In genomic region chr15:34488973-34489959, GRCh38 we compare ENCODE assay signal across 1 cellular context.
TF ChIP-seq lines count a peak whose summit lies in the region.
"Not testable (repeated sequence)": the region's sequence is repeated elsewhere in the genome, so short reads cannot be mapped to it uniquely, and the experiment has no call there.

No MANE protein-coding gene starts in this region.

TF ChIP-seq in K562, 482 proteins besides CTCF, POLR2A, EP300 and RAD21 (continued from another document):
- TF ChIP-seq CREB3L1 (IDR thresholded peaks at IDR 0.05; ENCODE audit: borderline replicate concordance, low read depth) = peak; percentile 48; the same call in 1 of the 2 replicates
- TF ChIP-seq NFRKB (IDR thresholded peaks at IDR 0.05; ENCODE audit: low read depth) = peak; percentile 94
- TF ChIP-seq POLR2H (tag; IDR thresholded peaks at IDR 0.05; ENCODE audit: low read depth) = peak; percentile 71
- 0 out of 2 replicates have a peak, but pooled peaks have one; percentile 37 for TF ChIP-seq GTF2F1 (IDR thresholded peaks at IDR 0.05; ENCODE audit: low read depth, low read length)
- peak; percentile 67 for TF ChIP-seq TAF1 (IDR thresholded peaks at IDR 0.05; ENCODE audit: control insufficient read depth, extremely low read depth, insufficient read depth, low read length, severe bottlenecking)
- peak; percentile 70 for TF ChIP-seq POLR2B (IDR thresholded peaks at IDR 0.05; ENCODE audit: low read depth, partially characterized antibody)
- TF ChIP-seq ATF7 (IDR thresholded peaks at IDR 0.05) = 0 out of 2 replicates have a peak, but pooled peaks have one; percentile 21
- peak; percentile 32; the same call in 1 of the 2 replicates for TF ChIP-seq KDM2B (CRISPR knock-in tag; IDR thresholded peaks at IDR 0.05)
- 0 out of 4 replicates have a peak, but pooled peaks of 1 of the 2 experiments have one; percentile 27 for TF ChIP-seq TEAD1 (CRISPR knock-in tag; IDR thresholded peaks at IDR 0.05)
- TF ChIP-seq ILF3 (IDR thresholded peaks at IDR 0.05; ENCODE audit: borderline replicate concordance) = peak; percentile 86; the same call in 1 of the 2 replicates
- peak; percentile 48; the same call in 1 of the 2 replicates for TF ChIP-seq CTBP1 (IDR thresholded peaks at IDR 0.05; ENCODE audit: borderline replicate concordance)
- TF ChIP-seq TAF7 (tag; IDR thresholded peaks at IDR 0.05) = peak; percentile 58
- TF ChIP-seq YY1 (IDR thresholded peaks at IDR 0.05; ENCODE audit: borderline replicate concordance in 1 of 3, control insufficient read depth in 1 of 3, extremely low read depth in 1 of 3, insufficient read depth in 3 of 3, insufficient read length in 1 of 3, insufficient replicate concordance in 2 of 3, low read depth in 1 of 3, low read length in 2 of 3) = peak; percentile 52 to 92 (median 72)
- TF ChIP-seq FOXK2 (conservative IDR thresholded peaks at IDR 0.05 in 1 of 2, IDR thresholded peaks at IDR 0.05 in 1 of 2; ENCODE audit: low read depth in 2 of 2) = 0 out of 4 replicates have a peak, but pooled peaks of 1 of the 2 experiments have one; percentile 9
- TF ChIP-seq POLR2AphosphoS5 (IDR thresholded peaks at IDR 0.05; ENCODE audit: control insufficient read depth, insufficient read depth, low read depth, low read length) = peak; percentile 67
- TF ChIP-seq ZBTB11 (CRISPR knock-in tag; IDR thresholded peaks at IDR 0.05) = peak in 1 of 3 experiments; percentile 22; a peak in 1 of 6 replicates
- not testable (repeated sequence) for TF ChIP-seq JUND (IDR thresholded peaks at IDR 0.05; ENCODE audit: borderline replicate concordance, low read depth, low read length)
- 0 out of 3 replicates have a peak, but pooled peaks have one; percentile 14 for TF ChIP-seq JUND (tag; IDR thresholded peaks at IDR 0.05; ENCODE audit: borderline replicate concordance, low read depth, low read length)
- TF ChIP-seq PHF8 (IDR thresholded peaks at IDR 0.05; ENCODE audit: borderline replicate concordance, low read length) = peak; percentile 72
- 0 out of 2 replicates have a peak, but pooled peaks have one; percentile 24 for TF ChIP-seq EHMT2 (IDR thresholded peaks at IDR 0.05)
- peak; percentile 50; the same call in 1 of the 2 replicates for TF ChIP-seq POLR2G (IDR thresholded peaks at IDR 0.05; ENCODE audit: low read depth, low read length)
- TF ChIP-seq BRD9 (IDR thresholded peaks at IDR 0.05; ENCODE audit: low read depth, partially characterized antibody) = peak; percentile 32
- peak; percentile 49 to 56; a peak in 3 of 4 replicates for TF ChIP-seq NRF1 (conservative IDR thresholded peaks at IDR 0.05 in 1 of 2, IDR thresholded peaks at IDR 0.05 in 1 of 2)
- peak; percentile 58 for TF ChIP-seq KDM5B (IDR thresholded peaks at IDR 0.05; ENCODE audit: insufficient replicate concordance, low read depth, low read length)
- peak; percentile 73 for TF ChIP-seq EP400 (IDR thresholded peaks at IDR 0.05)
- 0 out of 2 replicates have a peak, but pooled peaks have one; percentile 13 for TF ChIP-seq SMARCE1 (IDR thresholded peaks at IDR 0.05)
- 0 out of 2 replicates have a peak, but pooled peaks have one; percentile 14 for TF ChIP-seq TRIM28 (IDR thresholded peaks at IDR 0.05)
- TF ChIP-seq HMGXB4 (CRISPR knock-in tag; IDR thresholded peaks at IDR 0.05) = peak; percentile 64; the same call in 1 of the 2 replicates
- 0 out of 4 replicates have a peak, but pooled peaks of 1 of the 2 experiments have one; percentile 28 for TF ChIP-seq MNT (conservative IDR thresholded peaks at IDR 0.05)
